In genomic region chr3:138097192-138097829, GRCh38 we compare ENCODE assay signal across 11 cellular contexts. TPM values are rescaled to one million over a fixed set of nuclear protein-coding genes. Genes with fewer than 3 reads are reported as not detected.
A peak's percentile ranks its signal among the peaks of the same experiment; 100 is the strongest.
DNase-seq lines count a peak whose midpoint lies in the region; ATAC-seq and TF ChIP-seq lines count a peak whose summit lies in the region.
"Had no signal": no experiment of that assay in that cellular context is flagged by ENCODE, and none has a peak within 500 bp of the region (broad histone marks: within the 10 kb centered on the region; RNA-seq: fewer than 3 reads in every experiment).

No MANE protein-coding gene starts in this region.

- H3K4me1 ChIP-seq in RWPE2 (ENCODE audit: insufficient read depth, poor library complexity, severe bottlenecking) (no peaks in the 10 kb centered on the region), lower lobe of right lung (no peaks in the 10 kb centered on the region), vagina (no peaks in the 10 kb centered on the region)

- TF ChIP-seq CTCF in C4-2B (conservative IDR thresholded peaks at IDR 0.05) (peak; percentile 49), RWPE2 (IDR thresholded peaks at IDR 0.05; ENCODE audit: poor library complexity, severe bottlenecking) (peak; percentile 42), lower lobe of right lung (IDR thresholded peaks at IDR 0.05) (no peak), vagina (IDR thresholded peaks at IDR 0.05) (no peak)

- no peak overlapping the region for H3K27ac ChIP-seq in C4-2B
- H3K27ac ChIP-seq in RWPE2 (ENCODE audit: poor library complexity, severe bottlenecking) = no peak overlapping the region
- H3K27ac ChIP-seq in lower lobe of right lung = no peak overlapping the region
- H3K27ac ChIP-seq in vagina = no peak overlapping the region

- H3K27me3 ChIP-seq in RWPE2 (ENCODE audit: insufficient read depth, poor library complexity, severe bottlenecking) (no peaks in the 10 kb centered on the region), lower lobe of right lung (ENCODE audit: low read depth) (no peaks in the 10 kb centered on the region), vagina (no peaks in the 10 kb centered on the region)

- no peak for DNase-seq in RWPE2 (ENCODE audit: low spot score)
- no peak for DNase-seq in lower lobe of right lung
- DNase-seq in vagina (ENCODE audit: extremely low spot score in 2 of 2) = no peak
- DNase-seq in NCI-H1930 (lab: John Stamatoyannopoulos, UW) = no peak
- DNase-seq: NCI-H2029 treated with DMSO at 0.1 percent for 48 hours, posterior cingulate gyrus had no signal

- TF ChIP-seq POLR2A in vagina (IDR thresholded peaks at IDR 0.05) = no peak

- peaks cover 11% of the 10 kb centered on the region; the same call in 1 of the 2 replicates for H3K36me3 ChIP-seq in RWPE2 (ENCODE audit: low read depth)
- H3K36me3 ChIP-seq in lower lobe of right lung = peaks cover 29% of the 10 kb centered on the region
- H3K36me3 ChIP-seq in vagina = peaks cover 0 to 18% of the 10 kb centered on the region in 2 donors

- H3K9me3 ChIP-seq in RWPE2 (ENCODE audit: severe bottlenecking) (no peaks in the 10 kb centered on the region), lower lobe of right lung (no peaks in the 10 kb centered on the region), vagina (no peaks in the 10 kb centered on the region)

- intact Hi-C loops in lower lobe of right lung (cut with DNase I) = no loop called here
- intact Hi-C loops in vagina (cut with DNase I) = no loop called here

- H3K4me3 ChIP-seq in RWPE2 (ENCODE audit: severe bottlenecking) (no peak overlapping the region), lower lobe of right lung (no peak overlapping the region), vagina (no peak overlapping the region)

- ATAC-seq in GM19351 (IDR thresholded peaks at IDR 0.05; ENCODE audit: unreplicated experiment) (peak; percentile 83), RWPE2 (ENCODE audit: low read depth) (peak; percentile 53; the same call in 1 of the 3 replicates), lower lobe of right lung (peak; percentile 18 to 45), HG02642 (IDR thresholded peaks at IDR 0.05; ENCODE audit: poor library complexity, unreplicated experiment) (no peak), HG03520 (IDR thresholded peaks at IDR 0.05; ENCODE audit: unreplicated experiment) (no peak)

RNA-seq across cellular contexts. Expression of gene DZIP1L, which starts 18.1 kb away (rescaled TPM):
- total RNA-seq in lower lobe of right lung = 19.9 TPM
- 27.5 TPM for total RNA-seq in vagina
- total RNA-seq: activated naive CD4-positive, alpha-beta T cell treated with anti-CD3 and anti-CD28 coated beads, Interleukin-2, amount 50 U/mL, for 72 hours had no signal

RNA-seq across cellular contexts. Expression of gene A4GNT, which starts 34.9 kb away (rescaled TPM):
- total RNA-seq in lower lobe of right lung (0.41 TPM), vagina (not detected)
- total RNA-seq: activated naive CD4-positive, alpha-beta T cell treated with anti-CD3 and anti-CD28 coated beads, Interleukin-2, amount 50 U/mL, for 72 hours had no signal

Comparison
In these comparisons a context has a peak if more than half of its experiments do, and no peak if none do; other contexts are left out.
1. CTCF ChIP-seq: peak in C4-2B (single experiment) and RWPE2 (single experiment); none in lower lobe of right lung (single experiment) and vagina (0 of 3).
2. ATAC-seq: peak in GM19351 (single experiment), RWPE2 (single experiment) and lower lobe of right lung (2 of 2); none in HG02642 (single experiment) and HG03520 (single experiment).